In genomic region chr15:62122249-62122648, GRCh38 we compare ENCODE assay signal across 19 cellular contexts. TPM values are rescaled to one million over a fixed set of nuclear protein-coding genes. Genes with fewer than 3 reads are reported as not detected.
DNase-seq lines count a peak whose midpoint lies in the region; ATAC-seq and TF ChIP-seq lines count a peak whose summit lies in the region.
"Had no signal": no experiment of that assay in that cellular context is flagged by ENCODE, and none has a peak within 500 bp of the region (broad histone marks: within the 10 kb centered on the region; RNA-seq: fewer than 3 reads in every experiment).

No MANE protein-coding gene starts in this region.

- no peak for ATAC-seq in natural killer cell treated with Interleukin-12 subunit alpha and Interleukin-12 subunit beta and Interleukin-15 and Interleukin-18, amount 100 ng/mL, for 72 hours
- no peak for ATAC-seq in natural killer cell
- no peak for ATAC-seq in GM19324 (IDR thresholded peaks at IDR 0.05; ENCODE audit: low FRiP score, unreplicated experiment)
- ATAC-seq in activated naive CD4-positive, alpha-beta T cell treated with anti-CD3 and anti-CD28 coated beads, Interleukin-2, amount 50 U/mL, for 72 hours = no peak
- ATAC-seq: gastroesophageal sphincter, GM23338, HepG2, left ventricle myocardium superior had no signal

- peaks cover 9 to 19% of the 10 kb centered on the region in 2 donors for H3K27me3 Mint-ChIP-seq in natural killer cell treated with Interleukin-12 subunit alpha and Interleukin-12 subunit beta and Interleukin-15 and Interleukin-18, amount 100 ng/mL, for 72 hours
- H3K27me3 Mint-ChIP-seq in natural killer cell (ENCODE audit: low read depth in 2 of 2) = no peaks in the 10 kb centered on the region

- TF ChIP-seq CTCF in natural killer cell (IDR thresholded peaks at IDR 0.05) = no peak
- TF ChIP-seq CTCF in colonic mucosa (IDR thresholded peaks at IDR 0.05) = no peak

- intact Hi-C loops in natural killer cell (cut with micrococcal nuclease) = no loop called here
- intact Hi-C loops in colonic mucosa (cut with DNase I) = no loop called here

- peak overlapping the region; percentile 58 for H3K4me3 Mint-ChIP-seq in natural killer cell treated with Interleukin-12 subunit alpha and Interleukin-12 subunit beta and Interleukin-15 and Interleukin-18, amount 100 ng/mL, for 72 hours
- H3K4me3 Mint-ChIP-seq in natural killer cell = no peak overlapping the region
- H3K4me3 Mint-ChIP-seq: GM23338 had no signal

- H3K4me1 Mint-ChIP-seq in natural killer cell treated with Interleukin-12 subunit alpha and Interleukin-12 subunit beta and Interleukin-15 and Interleukin-18, amount 100 ng/mL, for 72 hours (ENCODE audit: low read depth in 2 of 2) = peaks cover 25 to 33% of the 10 kb centered on the region in 2 donors
- H3K4me1 Mint-ChIP-seq in natural killer cell = peaks cover 21 to 22% of the 10 kb centered on the region in 2 donors

- H3K9ac ChIP-seq in colonic mucosa (ENCODE audit: low read depth in 2 of 2, low read length in 2 of 2) = no peak overlapping the region
- H3K9ac ChIP-seq: SK-N-SH had no signal

- H3K36me3 Mint-ChIP-seq in natural killer cell treated with Interleukin-12 subunit alpha and Interleukin-12 subunit beta and Interleukin-15 and Interleukin-18, amount 100 ng/mL, for 72 hours = no peaks in the 10 kb centered on the region
- H3K36me3 Mint-ChIP-seq in natural killer cell = no peaks in the 10 kb centered on the region
- peaks cover 0 to 9% of the 10 kb centered on the region in 2 donors for H3K36me3 Mint-ChIP-seq in activated naive CD4-positive, alpha-beta T cell treated with anti-CD3 and anti-CD28 coated beads, Interleukin-2, amount 50 U/mL, for 72 hours

- H3K4me3 ChIP-seq in colonic mucosa = no peak overlapping the region
- H3K4me3 ChIP-seq: gastroesophageal sphincter, GM23338 had no signal

- H3K27ac ChIP-seq in colonic mucosa = peak overlapping the region; percentile 8
- H3K27ac ChIP-seq: gastroesophageal sphincter had no signal

- no peaks in the 10 kb centered on the region for H3K9me3 Mint-ChIP-seq in natural killer cell treated with Interleukin-12 subunit alpha and Interleukin-12 subunit beta and Interleukin-15 and Interleukin-18, amount 100 ng/mL, for 72 hours
- H3K9me3 Mint-ChIP-seq in natural killer cell = no peaks in the 10 kb centered on the region
- peaks cover 0 to 7% of the 10 kb centered on the region in 2 donors for H3K9me3 Mint-ChIP-seq in activated naive CD4-positive, alpha-beta T cell treated with anti-CD3 and anti-CD28 coated beads, Interleukin-2, amount 50 U/mL, for 72 hours

- H3K4me1 ChIP-seq in colonic mucosa = peaks cover 18% of the 10 kb centered on the region

- no peaks in the 10 kb centered on the region for H3K36me3 ChIP-seq in colonic mucosa
- H3K36me3 ChIP-seq: gastroesophageal sphincter had no signal

- TF ChIP-seq POLR2A in erythroblast (IDR thresholded peaks at IDR 0.05; ENCODE audit: low read length) = no peak

- peak overlapping the region in 1 of 2 donors; percentile 30 for H3K27ac Mint-ChIP-seq in natural killer cell treated with Interleukin-12 subunit alpha and Interleukin-12 subunit beta and Interleukin-15 and Interleukin-18, amount 100 ng/mL, for 72 hours
- no peak overlapping the region for H3K27ac Mint-ChIP-seq in natural killer cell
- no peak overlapping the region for H3K27ac Mint-ChIP-seq in activated naive CD4-positive, alpha-beta T cell treated with anti-CD3 and anti-CD28 coated beads, Interleukin-2, amount 50 U/mL, for 72 hours
- H3K27ac Mint-ChIP-seq: GM23338 had no signal

- DNase-seq in natural killer cell treated with Interleukin-12 subunit alpha and Interleukin-12 subunit beta and Interleukin-15 and Interleukin-18, amount 100 ng/mL, for 72 hours (ENCODE audit: low spot score) = no peak
- DNase-seq in natural killer cell (no peak), NOMO-1 treated with dmso at 0.1 percent for 144 hours (lab: John Stamatoyannopoulos, UW; ENCODE audit: unreplicated experiment) (peak; percentile 14), colonic mucosa (no peak), erythroblast (lab: John Stamatoyannopoulos, UW) (no peak), NCI-H2107 treated with DMSO at 0.1 percent for 48 hours (lab: John Stamatoyannopoulos, UW; ENCODE audit: unreplicated experiment) (no peak)
- no peak for DNase-seq in activated naive CD4-positive, alpha-beta T cell treated with anti-CD3 and anti-CD28 coated beads, Interleukin-2, amount 50 U/mL, for 72 hours (ENCODE audit: low spot score in 2 of 2)
- DNase-seq: activated naive CD4-positive, alpha-beta T cell treated with Interleukin-2 at 50 U/mL for 16 hours; left ventricle myocardium superior; NCI-H2029 treated with DMSO at 0.1 percent for 48 hours; NCI-H524; SK-N-SH; stimulated activated CD4-positive, alpha-beta T cell treated with anti-CD3 and anti-CD28 coated beads, Interleukin-2, amount 100 ng/mL, for 24 hours had no signal

- no peaks in the 10 kb centered on the region for H3K9me3 ChIP-seq in colonic mucosa
- H3K9me3 ChIP-seq: gastroesophageal sphincter, SK-N-SH had no signal

- H3K27me3 ChIP-seq in colonic mucosa = no peaks in the 10 kb centered on the region
- H3K27me3 ChIP-seq: gastroesophageal sphincter had no signal

RNA-seq across cellular contexts. Expression of gene C2CD4B, which starts 42.8 kb away (rescaled TPM):
- total RNA-seq in natural killer cell treated with Interleukin-12 subunit alpha and Interleukin-12 subunit beta and Interleukin-15 and Interleukin-18, amount 100 ng/mL, for 72 hours = not detected
- total RNA-seq in natural killer cell = under 1 TPM in 1 of 3 donors, not detected in 2; 0.75 TPM
- total RNA-seq in colonic mucosa = 1 to 10 TPM; 2.6 to 5.4 TPM
- under 1 TPM in 1 of 2 donors, not detected in 1; 0.16 TPM for total RNA-seq in activated naive CD4-positive, alpha-beta T cell treated with anti-CD3 and anti-CD28 coated beads, Interleukin-2, amount 50 U/mL, for 72 hours
- total RNA-seq: HepG2, osteoblast had no signal

RNA-seq across cellular contexts. Expression of gene C2CD4A, which starts 55.5 kb away (rescaled TPM):
- total RNA-seq in natural killer cell treated with Interleukin-12 subunit alpha and Interleukin-12 subunit beta and Interleukin-15 and Interleukin-18, amount 100 ng/mL, for 72 hours = not detected
- total RNA-seq in natural killer cell (not detected), colonic mucosa (1 to 10 TPM; 2.4 to 3.7 TPM)
- total RNA-seq in activated naive CD4-positive, alpha-beta T cell treated with anti-CD3 and anti-CD28 coated beads, Interleukin-2, amount 50 U/mL, for 72 hours = under 1 TPM; 0.14 to 0.20 TPM
- total RNA-seq: left ventricle myocardium superior, osteoblast, subcutaneous adipose tissue had no signal
